Comparison of ENCODE assay signal across 16 cellular contexts in genomic region chr2:215422676-215423075, GRCh38. TPM values are rescaled to one million over a fixed set of nuclear protein-coding genes. Genes with fewer than 3 reads are reported as not detected.
DNase-seq lines count a peak whose midpoint lies in the region; ATAC-seq and TF ChIP-seq lines count a peak whose summit lies in the region.
"Had no signal": no experiment of that assay in that cellular context is flagged by ENCODE, and none has a peak within 500 bp of the region (broad histone marks: within the 10 kb centered on the region; RNA-seq: fewer than 3 reads in every experiment).

No MANE protein-coding gene starts in this region.

- H3K9ac ChIP-seq in GM23248, result peak overlapping the region; percentile 65
- H3K9ac ChIP-seq: BLaER1, KMS-11 had no signal

- H3K27me3 ChIP-seq in GM23248 (replicated peaks; ENCODE audit: insufficient read depth) (no peaks in the 10 kb centered on the region), psoas muscle (ENCODE audit: insufficient read depth in 3 of 3, low read length in 2 of 3) (no peaks in the 10 kb centered on the region), aorta (ENCODE audit: control insufficient read depth in 1 of 2, insufficient read depth in 2 of 2, low read length in 1 of 2) (no peaks in the 10 kb centered on the region)
- H3K27me3 ChIP-seq: BLaER1 had no signal

- intact Hi-C loops in psoas muscle (cut with DNase I), result no loop called here
- intact Hi-C loops in aorta (cut with DNase I), result loop anchor here in 1 of 2 donors (10.0 kb wide), 1 partner anchor 48 kb away; no protein-coding TSS in a partner anchor

- H3K79me2 ChIP-seq in GM23248 (ENCODE audit: insufficient read depth), result peaks cover 63% of the 10 kb centered on the region

- peak overlapping the region; percentile 68 for H3K27ac ChIP-seq in GM23248
- no peak overlapping the region for H3K27ac ChIP-seq in psoas muscle
- H3K27ac ChIP-seq in aorta (ENCODE audit: low read depth in 1 of 2, low read length in 2 of 2), result no peak overlapping the region
- H3K27ac ChIP-seq: BLaER1, KMS-11 had no signal

- H3F3A ChIP-seq in GM23248 (ENCODE audit: insufficient read depth), result peaks cover 95% of the 10 kb centered on the region

- peaks cover 90% of the 10 kb centered on the region for H3K36me3 ChIP-seq in GM23248 (ENCODE audit: low read depth)
- peaks cover 0 to 17% of the 10 kb centered on the region in 2 donors for H3K36me3 ChIP-seq in psoas muscle (ENCODE audit: insufficient read depth in 1 of 2, low read depth in 1 of 2)
- H3K36me3 ChIP-seq in aorta (ENCODE audit: control insufficient read depth in 1 of 2, insufficient read depth in 2 of 2, low read length in 1 of 2), result peaks cover 9 to 23% of the 10 kb centered on the region in 2 donors
- H3K36me3 ChIP-seq: BLaER1 had no signal

- peak; percentile 15 for DNase-seq in GM23248
- peak; percentile 41 to 54 for DNase-seq in cardiac fibroblast (ENCODE audit: low read depth in 2 of 2)
- DNase-seq in fibroblast of pulmonary artery (ENCODE audit: low read depth), result peak; percentile 51
- DNase-seq in skeletal muscle cell (ENCODE audit: low read depth), result no peak
- no peak for DNase-seq in Ammon's horn (ENCODE audit: low spot score)
- no peak for DNase-seq in psoas muscle
- DNase-seq in epidermal melanocyte (ENCODE audit: insufficient read length, low spot score), result no peak
- no peak for DNase-seq in aorta
- DNase-seq: CD8-positive, alpha-beta T cell; GF-D8; NCI-H1436 treated with DMSO at 0.1 percent for 48 hours; NCI-H2081 treated with DMSO at 0.1 percent for 48 hours; NCI-H524 had no signal

- H3K4me3 ChIP-seq in GM23248 (peak overlapping the region; percentile 51), cardiac fibroblast (replicated peaks in 1 of 2; ENCODE audit: low read depth in 2 of 2, low read length in 2 of 2) (no peak overlapping the region), fibroblast of pulmonary artery (replicated peaks; ENCODE audit: low read depth, low read length) (peak overlapping the region; percentile 21), skeletal muscle cell (ENCODE audit: low read depth, low read length) (peak overlapping the region; percentile 9), psoas muscle (no peak overlapping the region), aorta (ENCODE audit: low read length in 2 of 2) (no peak overlapping the region)
- H3K4me3 ChIP-seq: BLaER1, GM23338 had no signal

- WGBS in GM23248 (ENCODE audit: low coverage in 1 of 2, low lambda C conversion rate in 2 of 2, missing lambda C conversion rate in 2 of 2), 2 experiments, result 95 to 97% methylated on average over 4 of the region's 4 CpGs
- WGBS in psoas muscle, 3 donors, result 95 to 96% (median 96%) methylated on average over 4 of the region's 4 CpGs
- 90 to 91% methylated on average over 4 of the region's 4 CpGs for WGBS in aorta, 2 donors

- no peak for ATAC-seq in psoas muscle
- ATAC-seq in aorta (ENCODE audit: low FRiP score), result no peak
- ATAC-seq: CD8-positive, alpha-beta T cell; GM23338 had no signal

- H3K4me2 ChIP-seq in GM23248 (ENCODE audit: unreplicated experiment), result peak overlapping the region; percentile 67
- H3K4me2 ChIP-seq: BLaER1, GM23338, KMS-11 had no signal

- H3K4me1 ChIP-seq in GM23248 (ENCODE audit: insufficient read depth), result peaks cover 63% of the 10 kb centered on the region
- H3K4me1 ChIP-seq in psoas muscle, result no peaks in the 10 kb centered on the region
- H3K4me1 ChIP-seq in aorta (ENCODE audit: control insufficient read depth in 1 of 2, insufficient read depth in 2 of 2, low read length in 2 of 2), result peaks cover 4 to 6% of the 10 kb centered on the region in 2 donors

- in situ Hi-C loops in GM23248 (cut with MboI), result no loop called here

- no peaks in the 10 kb centered on the region for H3K9me2 ChIP-seq in GM23248 (ENCODE audit: insufficient read depth)

- no peak for TF ChIP-seq CTCF in cardiac fibroblast (IDR thresholded peaks at IDR 0.05; ENCODE audit: low read depth, low read length)
- no peak for TF ChIP-seq CTCF in fibroblast of pulmonary artery (IDR thresholded peaks at IDR 0.05; ENCODE audit: low read length, missing control alignments)
- no peak for TF ChIP-seq CTCF in psoas muscle (IDR thresholded peaks at IDR 0.05)

- no peak overlapping the region for H2AFZ ChIP-seq in GM23248
- H2AFZ ChIP-seq: GM23338 had no signal

- peaks cover 38% of the 10 kb centered on the region for H4K20me1 ChIP-seq in GM23248 (ENCODE audit: insufficient read depth)
- H4K20me1 ChIP-seq: BLaER1 had no signal

- H3K9me3 ChIP-seq in GM23248 (ENCODE audit: low read depth) (no peaks in the 10 kb centered on the region), psoas muscle (no peaks in the 10 kb centered on the region), aorta (ENCODE audit: control insufficient read depth, low read length) (no peaks in the 10 kb centered on the region)
- H3K9me3 ChIP-seq: BLaER1 had no signal

RNA-seq across cellular contexts. Expression of gene FN1, which starts 13.2 kb away (rescaled TPM):
- 33,406 and 36,331 TPM in 2 replicates for total RNA-seq in GM23248 (2014; rRNA removed; shearing (Covaris generic))
- 19,771 and 20,647 TPM in 2 replicates for polyA plus RNA-seq in GM23248 (2016; fragmentation: Nextera tagmentation; extraction: Ambion mirVana)
- 10 to 100 TPM; 21.3 to 64.3 (median 41.7) TPM for total RNA-seq in psoas muscle
- 10 to 100 TPM; 16.0 to 44.2 (median 40.3) TPM for polyA plus RNA-seq in psoas muscle
- total RNA-seq in aorta, result 1,000 to 10,000 TPM; 4,393 to 6,899 TPM
- polyA plus RNA-seq in aorta, result over 10,000 TPM in 1 of 2 donors, 100 to 1,000 TPM in 1; 916 to 12,965 TPM
- total RNA-seq: CD8-positive, alpha-beta T cell had no signal

Comparison
In these comparisons a context has a peak if more than half of its experiments do, and no peak if none do; other contexts are left out.
1. DNase-seq: peak in GM23248 (single experiment), cardiac fibroblast (2 of 2) and fibroblast of pulmonary artery (single experiment); none in skeletal muscle cell (single experiment), Ammon's horn (single experiment), psoas muscle (0 of 2), epidermal melanocyte (single experiment) and aorta (0 of 2).
2. H3K4me3 ChIP-seq: peak in GM23248 (single experiment), fibroblast of pulmonary artery (single experiment) and skeletal muscle cell (single experiment); none in cardiac fibroblast (0 of 2), psoas muscle (single experiment) and aorta (0 of 2).
3. RNA of gene FN1, which starts 13.2 kb away (total RNA-seq): 33,406 to 36,331 TPM in GM23248 and 4,393 to 6,899 TPM in aorta; 21.3 to 64.3 TPM in psoas muscle; every median in the first group is over 10 times any median in the second.